8 cellular contexts compared by ENCODE assay signal in genomic region chr2:38666578-38666926, GRCh38. TPM values are rescaled to one million over a fixed set of nuclear protein-coding genes. Genes with fewer than 3 reads are reported as not detected.
A peak's percentile ranks its signal among the peaks of the same experiment; 100 is the strongest.
DNase-seq lines count a peak whose midpoint lies in the region; ATAC-seq and FAIRE-seq lines count a peak whose summit lies in the region.

No MANE protein-coding gene starts in this region.

- H3K27me3 ChIP-seq in iPS-15b (ENCODE audit: control insufficient read depth, insufficient read depth, low read length), result no peaks in the 10 kb centered on the region
- H3K27me3 ChIP-seq in small intestine (ENCODE audit: control insufficient read depth in 2 of 2, insufficient read depth in 2 of 2, low read length in 2 of 2), result no peaks in the 10 kb centered on the region

- H3K4me3 Mint-ChIP-seq in activated naive CD8-positive, alpha-beta T cell, result peak overlapping the region; percentile 83

- no peak overlapping the region for H3K9ac ChIP-seq in iPS-15b (ENCODE audit: low read depth, low read length)

- peak overlapping the region; percentile 87 to 93 for H3K27ac ChIP-seq in small intestine (ENCODE audit: low read depth in 1 of 2, low read length in 1 of 2)

- 0 to 7% (median 2%) methylated on average over 3 of the region's 3 CpGs for WGBS in small intestine, 3 donors

- H3K27ac Mint-ChIP-seq in activated naive CD8-positive, alpha-beta T cell, result peak overlapping the region; percentile 97

- H3K4me3 ChIP-seq in iPS-15b (ENCODE audit: low read depth, low read length) (peak overlapping the region; percentile 87), small intestine (ENCODE audit: low read depth in 1 of 2, low read length in 2 of 2) (peak overlapping the region in 1 of 2 donors; percentile 72)

- H3K4me1 ChIP-seq in iPS-15b (ENCODE audit: control insufficient read depth, insufficient read depth, low read length), result peaks cover 4% of the 10 kb centered on the region
- H3K4me1 ChIP-seq in small intestine (ENCODE audit: control insufficient read depth in 2 of 2, insufficient read depth in 1 of 2, low read depth in 1 of 2, low read length in 1 of 2), result peaks cover 0 to 7% of the 10 kb centered on the region in 2 donors

- H3K4me1 Mint-ChIP-seq in activated naive CD8-positive, alpha-beta T cell (ENCODE audit: low read depth), result peaks cover 64% of the 10 kb centered on the region

- H3K9me3 ChIP-seq in iPS-15b (ENCODE audit: control insufficient read depth, insufficient read depth, low read length) (no peaks in the 10 kb centered on the region), small intestine (ENCODE audit: control insufficient read depth, low read depth) (no peaks in the 10 kb centered on the region)

- ATAC-seq in GM19351 (IDR thresholded peaks at IDR 0.05; ENCODE audit: unreplicated experiment) (peak; percentile 27), HG03460 (IDR thresholded peaks at IDR 0.05; ENCODE audit: unreplicated experiment) (peak; percentile 27)

- no peak for FAIRE-seq in small intestine (lab: Jason Lieb, UNC)

- intact Hi-C loops in posterior cingulate gyrus (cut with DNase I), result loop anchor here (2.0 kb wide), 1 partner anchor 64 kb away; the partner anchor contains the start of gene HNRNPLL

- DNase-seq in small intestine (peak; percentile 98), posterior cingulate gyrus (no peak), NCI-H446 (lab: John Stamatoyannopoulos, UW) (no peak), NCI-H146 (lab: John Stamatoyannopoulos, UW) (no peak)

- H3K9me3 Mint-ChIP-seq in activated naive CD8-positive, alpha-beta T cell (ENCODE audit: low read depth), result no peaks in the 10 kb centered on the region

- H3K36me3 ChIP-seq in iPS-15b (ENCODE audit: control insufficient read depth, insufficient read depth, low read length), result no peaks in the 10 kb centered on the region
- no peaks in the 10 kb centered on the region for H3K36me3 ChIP-seq in small intestine (ENCODE audit: control insufficient read depth in 2 of 2, insufficient read depth in 2 of 2, low read length in 2 of 2)

- no peaks in the 10 kb centered on the region for H3K27me3 Mint-ChIP-seq in activated naive CD8-positive, alpha-beta T cell

- H3K36me3 Mint-ChIP-seq in activated naive CD8-positive, alpha-beta T cell, result peaks cover 6% of the 10 kb centered on the region

RNA-seq across cellular contexts. Expression of gene GALM, which starts 0.6 kb away (rescaled TPM):
- 100 to 1,000 TPM in 1 of 3 donors, 10 to 100 TPM in 2; 48.6 to 148 (median 74.6) TPM for polyA plus RNA-seq in small intestine
